Comparison of ENCODE assay signal across 8 cellular contexts in the genomic region with DNA sequence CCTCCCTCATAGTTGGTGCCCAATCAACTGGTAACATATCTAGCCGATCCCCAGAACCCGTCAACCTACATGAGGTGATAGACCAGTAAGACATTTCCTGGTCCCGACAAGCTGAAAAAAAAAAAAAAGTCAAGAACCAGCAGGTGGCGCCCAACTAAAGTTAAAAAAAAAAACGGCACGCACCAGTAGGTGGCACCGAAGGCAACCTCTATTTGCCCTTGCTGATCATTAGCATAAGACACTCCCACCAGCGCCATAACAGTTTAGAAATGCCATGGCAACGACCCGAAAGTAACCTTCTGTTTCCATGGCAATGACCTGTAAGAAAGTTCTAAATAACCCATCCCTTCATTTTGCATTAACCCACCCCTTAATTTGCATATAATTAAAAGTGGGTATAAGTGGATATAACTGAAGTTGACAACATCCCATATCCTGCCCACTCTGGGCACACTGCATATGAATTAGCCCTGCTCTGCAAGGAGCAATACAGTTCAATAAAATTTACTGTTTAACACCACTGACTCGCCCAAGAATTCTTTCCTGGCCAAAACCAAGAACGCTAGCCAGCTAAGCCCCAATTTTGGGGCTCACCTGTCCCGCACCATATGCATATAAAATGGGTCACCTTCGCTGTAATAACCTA.
A peak's percentile ranks its signal among the peaks of the same experiment; 100 is the strongest.
DNase-seq lines count a peak whose midpoint lies in the region; ATAC-seq and TF ChIP-seq lines count a peak whose summit lies in the region.

No MANE protein-coding gene starts in this region.

- H3K9ac ChIP-seq in OCI-LY3 (ENCODE audit: low read length) (peak overlapping the region; percentile 32; the same call in 1 of the 2 replicates), adipocyte (ENCODE audit: low read length) (no peak overlapping the region), iPS-18a (ENCODE audit: low read length) (peak overlapping the region; percentile 8)

- ATAC-seq in GM21381 (IDR thresholded peaks at IDR 0.05; ENCODE audit: unreplicated experiment), result peak; percentile 77
- peak; percentile 97 for ATAC-seq in HG03520 (IDR thresholded peaks at IDR 0.05; ENCODE audit: unreplicated experiment)

- H3K36me3 ChIP-seq in OCI-LY3 (replicated peaks; ENCODE audit: low read depth, low read length), result no peaks in the 10 kb centered on the region
- no peaks in the 10 kb centered on the region for H3K36me3 ChIP-seq in adipocyte (ENCODE audit: control insufficient read depth, insufficient read depth, low read length, severe bottlenecking)
- no peaks in the 10 kb centered on the region for H3K36me3 ChIP-seq in iPS-18a (ENCODE audit: control insufficient read depth, low read depth, low read length)

- H3K4me1 ChIP-seq in OCI-LY3 (ENCODE audit: low read length) (peaks cover 24% of the 10 kb centered on the region), adipocyte (ENCODE audit: control insufficient read depth, insufficient read depth, low read length) (no peaks in the 10 kb centered on the region), iPS-18a (ENCODE audit: control insufficient read depth, low read depth, low read length) (no peaks in the 10 kb centered on the region)

- H3K4me3 ChIP-seq in OCI-LY3 (ENCODE audit: low read length) (peak overlapping the region; percentile 33), adipocyte (ENCODE audit: low read length) (no peak overlapping the region), iPS-18a (ENCODE audit: low read length) (no peak overlapping the region)

- no peaks in the 10 kb centered on the region for H3K79me2 ChIP-seq in OCI-LY3 (ENCODE audit: low read length)

- H3K27ac ChIP-seq in OCI-LY3 (ENCODE audit: low read length) (peak overlapping the region; percentile 55), iPS-18a (ENCODE audit: low read length) (no peak overlapping the region)

- peaks cover 6% of the 10 kb centered on the region; the same call in 1 of the 2 replicates for H3K27me3 ChIP-seq in OCI-LY3 (ENCODE audit: low read depth, low read length)
- no peaks in the 10 kb centered on the region for H3K27me3 ChIP-seq in adipocyte (replicated peaks; ENCODE audit: control insufficient read depth, insufficient read depth, low read length)
- no peaks in the 10 kb centered on the region for H3K27me3 ChIP-seq in iPS-18a (ENCODE audit: control insufficient read depth, insufficient read depth, low read length)

- no peaks in the 10 kb centered on the region for H4K20me1 ChIP-seq in OCI-LY3 (ENCODE audit: insufficient read depth, low read length)

- H3K9me3 ChIP-seq in OCI-LY3 (ENCODE audit: insufficient read depth, low read length) (no peaks in the 10 kb centered on the region), adipocyte (ENCODE audit: control insufficient read depth, low read length) (no peaks in the 10 kb centered on the region), iPS-18a (ENCODE audit: control insufficient read depth, low read depth, low read length) (no peaks in the 10 kb centered on the region)

- peak overlapping the region; percentile 59 for H3K4me2 ChIP-seq in OCI-LY3 (ENCODE audit: low read length)

- TF ChIP-seq CTCF in OCI-LY3 (IDR thresholded peaks at IDR 0.05; ENCODE audit: low read depth, low read length), result peak; percentile 77

- peak overlapping the region; percentile 35; the same call in 1 of the 2 replicates for H2AFZ ChIP-seq in OCI-LY3 (ENCODE audit: low read depth, low read length)

- peak; percentile 34 for DNase-seq in NCI-H2227 (lab: John Stamatoyannopoulos, UW; ENCODE audit: unreplicated experiment)
- no peak for DNase-seq in NCI-H2227 treated with DMSO at 0.1 percent for 48 hours (lab: John Stamatoyannopoulos, UW)
- DNase-seq in adipocyte (ENCODE audit: low read depth), result peak; percentile 69
- peak; percentile 2 to 4 for DNase-seq in stimulated activated CD8-positive, alpha-beta memory T cell treated with anti-CD3 and anti-CD28 coated beads, Interleukin-15, amount 100 ng/mL, for 48 hours (ENCODE audit: low read depth in 2 of 2)
